In genomic region chr2:113528904-113529303, GRCh38 we compare ENCODE assay signal across 5 cellular contexts. TPM values are rescaled to one million over a fixed set of nuclear protein-coding genes. Genes with fewer than 3 reads are reported as not detected.
"Had no signal": no experiment of that assay in that cellular context is flagged by ENCODE, and none has a peak within 500 bp of the region (broad histone marks: within the 10 kb centered on the region; RNA-seq: fewer than 3 reads in every experiment).

No MANE protein-coding gene starts in this region.

RNA-seq across cellular contexts. Expression of gene FOXD4L1, which starts 30.4 kb away (rescaled TPM):
- total RNA-seq: ascending aorta, astrocyte, cardiac septum, chondrocyte had no signal
- polyA plus RNA-seq: cardiac muscle cell had no signal
